Comparison of ENCODE assay signal across 31 cellular contexts in genomic region chr10:81386817-81387216, GRCh38.
DNase-seq lines count a peak whose midpoint lies in the region; ATAC-seq and TF ChIP-seq lines count a peak whose summit lies in the region.
"Had no signal": no experiment of that assay in that cellular context is flagged by ENCODE, and none has a peak within 500 bp of the region (broad histone marks: within the 10 kb centered on the region; RNA-seq: fewer than 3 reads in every experiment).

No MANE protein-coding gene starts in this region.

- peaks cover 0 to 19% (median 11%) of the 10 kb centered on the region in 8 donors for H3K9me3 ChIP-seq in spleen
- H3K9me3 ChIP-seq in upper lobe of right lung, result no peaks in the 10 kb centered on the region
- H3K9me3 ChIP-seq: A549, BE2C, BLaER1, Caco-2 had no signal

- H3K27ac ChIP-seq in spleen (no peak overlapping the region), upper lobe of right lung (no peak overlapping the region)
- H3K27ac ChIP-seq: 22Rv1; A549; BLaER1; BLaER1 treated with 17β-estradiol and CSF1 and Interleukin-3, amounts not matched to agents 10 nM and 100 nM; C4-2B had no signal

- no peak overlapping the region for H3K4me3 ChIP-seq in spleen
- no peak overlapping the region for H3K4me3 ChIP-seq in upper lobe of right lung
- H3K4me3 ChIP-seq: A549; BLaER1; BLaER1 treated with 17β-estradiol and CSF1 and Interleukin-3, amounts not matched to agents 10 nM and 100 nM had no signal

- peak; percentile 20 for ATAC-seq in upper lobe of right lung
- ATAC-seq: A549; CD8-positive, alpha-beta T cell had no signal

- H3K4me1 ChIP-seq in spleen, result no peaks in the 10 kb centered on the region
- no peaks in the 10 kb centered on the region for H3K4me1 ChIP-seq in upper lobe of right lung
- H3K4me1 ChIP-seq: A549; BE2C; BLaER1; BLaER1 treated with 17β-estradiol and CSF1 and Interleukin-3, amounts not matched to agents 10 nM and 100 nM; Caco-2 had no signal

- intact Hi-C loops in spleen (cut with DNase I; ENCODE audit: low total_unique reads) (no loop called here), upper lobe of right lung (cut with DNase I) (no loop called here), posterior vena cava (cut with DNase I) (no loop called here)

- H3K27me3 ChIP-seq in spleen (replicated peaks in 1 of 7), result no peaks in the 10 kb centered on the region
- no peaks in the 10 kb centered on the region for H3K27me3 ChIP-seq in upper lobe of right lung
- H3K27me3 ChIP-seq: BE2C; BLaER1; BLaER1 treated with 17β-estradiol and CSF1 and Interleukin-3, amounts not matched to agents 10 nM and 100 nM had no signal

- H3K36me3 ChIP-seq in spleen (no peaks in the 10 kb centered on the region), upper lobe of right lung (no peaks in the 10 kb centered on the region)
- H3K36me3 ChIP-seq: BE2C; BLaER1; BLaER1 treated with 17β-estradiol and CSF1 and Interleukin-3, amounts not matched to agents 10 nM and 100 nM had no signal

- peak; percentile 18 for DNase-seq in HT1080 (ENCODE audit: low read depth)
- peak; percentile 46 for DNase-seq in spleen
- no peak for DNase-seq in upper lobe of right lung
- no peak for DNase-seq in NCI-H128 (lab: John Stamatoyannopoulos, UW; ENCODE audit: unreplicated experiment)
- no peak for DNase-seq in posterior vena cava (ENCODE audit: low spot score)
- no peak for DNase-seq in erythroblast (lab: John Stamatoyannopoulos, UW)
- DNase-seq: 8988T; ACHN; AML-193; BE2C; C1 segment of cervical spinal cord; Caco-2; Calu3; CD4-positive, alpha-beta memory T cell; CD4-positive, alpha-beta T cell; CD4-positive, CD25-positive, alpha-beta regulatory T cell; CD8-positive, alpha-beta memory T cell; CD8-positive, alpha-beta T cell; COR-L47; DMS 273 treated with DMSO at 0.1 percent for 48 hours; DMS153; DMS53; DMS79; DMS79 treated with DMSO at 0.1 percent for 48 hours; DND-41; EL had no signal

- TF ChIP-seq CTCF in spleen (IDR thresholded peaks at IDR 0.05 in 8 of 11, conservative IDR thresholded peaks at IDR 0.05 in 3 of 11) (no peak), upper lobe of right lung (IDR thresholded peaks at IDR 0.05) (no peak)

- no peak for TF ChIP-seq POLR2A in spleen (IDR thresholded peaks at IDR 0.05)
- no peak for TF ChIP-seq POLR2A in erythroblast (IDR thresholded peaks at IDR 0.05; ENCODE audit: low read length)

- 57 to 81% (median 76%) methylated on average over 1 to 3 of the region's 3 CpGs for whole genome bisulfite sequencing in spleen, 5 donors

Comparison
In these comparisons a context has a peak if more than half of its experiments do, and no peak if none do; other contexts are left out.
1. DNase-seq: peak in HT1080 (single experiment) and spleen (single experiment); none in upper lobe of right lung (single experiment), NCI-H128 (single experiment), posterior vena cava (single experiment) and erythroblast (0 of 2).